ENCODE assay signal across 23 cellular contexts in genomic region chr3:65484964-65485363, GRCh38.
A peak's percentile ranks its signal among the peaks of the same experiment; 100 is the strongest.
DNase-seq lines count a peak whose midpoint lies in the region; ATAC-seq and TF ChIP-seq lines count a peak whose summit lies in the region.
"Had no signal": no experiment of that assay in that cellular context is flagged by ENCODE, and none has a peak within 500 bp of the region (broad histone marks: within the 10 kb centered on the region; RNA-seq: fewer than 3 reads in every experiment).

No MANE protein-coding gene starts in this region.

- intact Hi-C loops in A673 (cut with micrococcal nuclease; ENCODE audit: unreplicated experiment) = no loop called here

- ATAC-seq in GM19467 (IDR thresholded peaks at IDR 0.05; ENCODE audit: unreplicated experiment) (no peak), HG03342 (IDR thresholded peaks at IDR 0.05; ENCODE audit: unreplicated experiment) (no peak)
- ATAC-seq: activated T-cell treated with anti-CD3 and anti-CD28 coated beads, Interleukin-2, amount 50 U/mL, for 72 hours; CD8-positive, alpha-beta T cell; left lobe of liver; stimulated activated memory B cell treated with anti-CD40 and anti-IgM and Interleukin-4, amounts not matched to agents 10 μg/mL and 1 μg/mL and 100 μg/mL, for 72 hours had no signal

- POLR2A ChIA-PET in A673 (lab: Charles Lee; ENCODE audit: low non-redundant PET) = no interaction called here

- H3K36me3 ChIP-seq in A673 (ENCODE audit: insufficient read depth, low read length, poor library complexity, severe bottlenecking) = no peaks in the 10 kb centered on the region
- no peaks in the 10 kb centered on the region for H3K36me3 ChIP-seq in Peyer's patch
- H3K36me3 ChIP-seq: ascending aorta, right lobe of liver, SJSA1, thoracic aorta had no signal

- DNase-seq in A673 (ENCODE audit: low spot score) = peak; percentile 7
- DNase-seq in GM04503 (ENCODE audit: low read depth) = peak; percentile 7
- DNase-seq in epithelial cell of esophagus (ENCODE audit: low read depth) = peak; percentile 68
- peak; percentile 56 for DNase-seq in kidney tubule cell (ENCODE audit: low spot score)
- DNase-seq in Peyer's patch = no peak
- DNase-seq in anterior cingulate cortex (lab: John Stamatoyannopoulos, UW) = no peak
- DNase-seq: activated B cell treated with CpG ODN at 0.5 μM for 24 hours; activated naive CD4-positive, alpha-beta T cell treated with anti-CD3 and anti-CD28 coated beads, Interleukin-2, amount 50 U/mL, for 16 hours; activated T-cell treated with anti-CD3 and anti-CD28 coated beads, Interleukin-2, amount 50 U/mL, for 72 hours; CD8-positive, alpha-beta T cell; Karpas-422; NCI-H1105; NCI-H2081 treated with DMSO at 0.1 percent for 48 hours; NCI-H510A treated with DMSO at 0.1 percent for 48 hours; nucleus accumbens; right lobe of liver had no signal

- CTCF ChIA-PET in A673 (lab: Charles Lee) = no interaction called here

- no peaks in the 10 kb centered on the region for H3K9me3 ChIP-seq in A673 (ENCODE audit: low read depth, low read length, poor library complexity, severe bottlenecking)
- H3K9me3 ChIP-seq in Peyer's patch = no peaks in the 10 kb centered on the region
- H3K9me3 ChIP-seq: ascending aorta, right lobe of liver, SJSA1, thoracic aorta had no signal

- no peak overlapping the region for H3K4me3 ChIP-seq in A673 (ENCODE audit: low read depth, low read length, poor library complexity, severe bottlenecking)
- H3K4me3 ChIP-seq in epithelial cell of esophagus (ENCODE audit: low read length) = no peak overlapping the region
- H3K4me3 ChIP-seq in Peyer's patch = no peak overlapping the region
- H3K4me3 ChIP-seq: ascending aorta, right lobe of liver, SJSA1, thoracic aorta had no signal

- H3K4me1 ChIP-seq in A673 (ENCODE audit: insufficient read depth, low read length, poor library complexity, severe bottlenecking) (no peaks in the 10 kb centered on the region), Peyer's patch (peaks cover 0 to 28% (median 0%) of the 10 kb centered on the region in 4 donors)
- H3K4me1 ChIP-seq: SJSA1 had no signal

- H3K27me3 ChIP-seq in A673 (replicated peaks; ENCODE audit: insufficient read depth, low read depth, low read length, poor library complexity) (no peaks in the 10 kb centered on the region), Peyer's patch (no peaks in the 10 kb centered on the region)
- H3K27me3 ChIP-seq: ascending aorta, right lobe of liver, SJSA1 had no signal

- TF ChIP-seq CTCF in A673 (conservative IDR thresholded peaks at IDR 0.05; ENCODE audit: low read depth, low read length) (no peak), epithelial cell of esophagus (IDR thresholded peaks at IDR 0.05; ENCODE audit: insufficient read depth, low read depth, low read length, missing control alignments) (no peak), Peyer's patch (IDR thresholded peaks at IDR 0.05) (no peak)

- H3K27ac ChIP-seq in A673 (ENCODE audit: low read depth, low read length, poor library complexity, severe bottlenecking) (no peak overlapping the region), Peyer's patch (no peak overlapping the region)
- H3K27ac ChIP-seq: ascending aorta, right lobe of liver, SJSA1, thoracic aorta had no signal

- no TSS peak for BruUV-seq in A673 (replicated peaks; lab: Mats Ljungman, UMichigan)

- TF ChIP-seq POLR2A in Peyer's patch (IDR thresholded peaks at IDR 0.05) = no peak

Comparison
In these comparisons a context has a peak if more than half of its experiments do, and no peak if none do; other contexts are left out.
1. DNase-seq: peak in A673 (single experiment), GM04503 (single experiment), epithelial cell of esophagus (single experiment) and kidney tubule cell (single experiment); none in Peyer's patch (0 of 3) and anterior cingulate cortex (0 of 58).